1 cellular context compared by ENCODE assay signal in the genomic region with DNA sequence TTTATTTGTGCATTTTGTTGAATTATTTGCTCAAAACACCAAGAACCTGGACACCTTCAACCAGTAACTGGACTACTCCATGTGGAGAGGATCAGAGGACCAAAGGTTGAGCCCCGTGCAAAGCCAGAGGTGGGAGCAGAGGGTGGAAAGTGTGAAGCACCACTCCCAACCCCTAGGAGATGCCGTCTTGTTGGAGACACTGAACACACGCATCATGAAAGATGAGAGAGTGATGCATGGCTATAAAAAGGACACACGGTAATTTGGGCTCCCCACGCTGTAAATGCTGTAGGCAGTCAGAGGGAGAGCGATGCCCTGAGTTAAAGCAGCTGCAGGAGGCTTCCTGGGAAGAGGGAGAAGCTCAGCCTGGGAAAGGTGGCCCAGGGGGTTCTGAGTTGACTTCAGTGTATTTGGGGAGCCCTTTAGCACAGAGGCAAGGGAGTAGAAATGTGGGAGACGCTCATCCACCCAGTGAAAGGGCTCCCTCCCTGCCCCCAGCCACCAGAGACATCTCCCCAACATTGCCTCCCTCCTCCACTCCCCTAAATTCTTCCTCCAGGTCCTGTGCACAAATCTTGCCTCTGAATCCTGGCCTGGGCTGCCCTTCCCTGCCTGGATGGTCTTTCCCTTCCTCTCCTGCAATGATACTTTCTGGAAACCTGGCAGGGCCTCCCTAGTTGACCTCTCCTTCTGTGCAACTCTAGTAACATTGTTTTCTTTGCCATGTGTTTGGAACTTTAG.
TF ChIP-seq lines count a peak whose summit lies in the region.

No MANE protein-coding gene starts in this region.

TF ChIP-seq in HEK293, 187 proteins besides CTCF, POLR2A, EP300 and RAD21 (continued from another document):
- TF ChIP-seq HIC1 (tag by site-specific recombination; IDR thresholded peaks at IDR 0.05) (no peak), GLIS1 (tag by site-specific recombination; IDR thresholded peaks at IDR 0.05) (no peak), ZNF341 (tag by site-specific recombination; IDR thresholded peaks at IDR 0.05; ENCODE audit: low read depth) (no peak), ZNF391 (tag by site-specific recombination; IDR thresholded peaks at IDR 0.05; ENCODE audit: borderline replicate concordance, low read depth) (no peak)
